Comparison of ENCODE assay signal across 9 cellular contexts in the genomic region with DNA sequence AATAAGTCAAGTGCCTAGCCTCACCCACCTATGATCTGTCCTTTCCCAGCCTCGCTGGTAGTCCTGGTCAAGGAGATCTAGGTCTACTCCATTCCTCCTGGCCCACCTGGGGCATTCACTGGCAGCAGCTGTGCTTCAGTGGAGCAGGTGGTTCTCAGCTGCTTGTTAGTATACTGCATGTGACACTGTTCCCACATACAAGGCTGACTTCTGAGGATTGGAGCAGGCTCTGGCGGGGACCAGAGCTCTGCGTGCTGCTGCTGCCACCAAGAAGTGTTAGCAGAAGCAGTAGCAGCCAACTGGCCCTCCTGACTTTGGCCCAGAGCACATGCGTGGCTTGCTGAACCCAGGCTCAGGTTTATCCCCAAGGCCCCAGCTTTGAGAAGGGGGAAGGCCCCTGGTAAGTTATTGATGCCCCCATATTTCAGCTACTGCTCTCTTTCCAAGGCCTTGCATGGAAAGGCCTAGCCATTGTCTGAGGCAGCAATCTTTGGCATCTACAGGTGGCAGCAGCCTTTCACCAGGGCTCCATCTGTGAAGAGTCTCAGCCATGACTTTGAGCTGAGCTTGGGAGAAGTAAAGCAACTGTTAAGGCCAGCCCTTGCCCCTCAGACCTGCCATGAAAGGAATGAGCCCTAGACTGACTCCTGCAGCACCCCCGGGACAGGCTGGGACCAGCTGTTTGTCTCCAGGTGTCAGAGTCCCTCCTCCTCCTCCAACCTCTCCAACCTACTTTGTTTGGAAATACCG. TPM values are rescaled to one million over a fixed set of nuclear protein-coding genes. Genes with fewer than 3 reads are reported as not detected.
A peak's percentile ranks its signal among the peaks of the same experiment; 100 is the strongest.
DNase-seq lines count a peak whose midpoint lies in the region; ATAC-seq and TF ChIP-seq lines count a peak whose summit lies in the region.
"Had no signal": no experiment of that assay in that cellular context is flagged by ENCODE, and none has a peak within 500 bp of the region (broad histone marks: within the 10 kb centered on the region; RNA-seq: fewer than 3 reads in every experiment).

No MANE protein-coding gene starts in this region.

- H3K9me3 ChIP-seq in DOHH2 (ENCODE audit: control insufficient read depth, insufficient read depth, low read length) (no peaks in the 10 kb centered on the region), body of pancreas (no peaks in the 10 kb centered on the region)
- no peaks in the 10 kb centered on the region for H3K9me3 ChIP-seq in naive thymus-derived CD4-positive, alpha-beta T cell (ENCODE audit: control insufficient read depth in 2 of 3, low read length in 3 of 3)

- no peaks in the 10 kb centered on the region for H3K79me2 ChIP-seq in DOHH2 (ENCODE audit: control insufficient read depth, low read length)

- H3K9me2 ChIP-seq in DOHH2 (replicated peaks; ENCODE audit: control insufficient read depth, low read length), result no peaks in the 10 kb centered on the region

- CTCF ChIA-PET in naive thymus-derived CD4-positive, alpha-beta T cell (lab: Charles Lee), result interaction anchor here (0.6 to 2.6 kb wide), 4 partner anchors 11 to 61 kb away, joined by 3 to 10 read pairs (median 4); a partner anchor contains a TSS

- no peaks in the 10 kb centered on the region for H3K27me3 ChIP-seq in DOHH2 (ENCODE audit: control insufficient read depth, low read length)
- H3K27me3 ChIP-seq in body of pancreas, result no peaks in the 10 kb centered on the region
- no peaks in the 10 kb centered on the region for H3K27me3 ChIP-seq in naive thymus-derived CD4-positive, alpha-beta T cell (ENCODE audit: control insufficient read depth in 2 of 2, insufficient read depth in 2 of 2, low read length in 2 of 2)

- peak; percentile 50 to 78 (median 76) for DNase-seq in body of pancreas
- DNase-seq in naive thymus-derived CD4-positive, alpha-beta T cell, result no peak
- no peak for DNase-seq in NCI-H226
- DNase-seq in HFFc6, result no peak

- H3F3A ChIP-seq in DOHH2 (ENCODE audit: control insufficient read depth, insufficient read depth), result no peaks in the 10 kb centered on the region

- no peak for TF ChIP-seq POLR2A in body of pancreas (IDR thresholded peaks at IDR 0.05)

- intact Hi-C loops in body of pancreas (cut with DNase I), result no loop called here
- intact Hi-C loops in naive thymus-derived CD4-positive, alpha-beta T cell (cut with micrococcal nuclease), result loop anchor here (5.0 to 10.0 kb wide), 2 partner anchors 78 to 289 kb away; a partner anchor contains a TSS

- peak overlapping the region in 7 of 10 donors; percentile 10 to 80 (median 67) for H3K4me3 Mint-ChIP-seq in naive thymus-derived CD4-positive, alpha-beta T cell
- no peak overlapping the region for H3K4me3 Mint-ChIP-seq in HFFc6

- POLR2A ChIA-PET in naive thymus-derived CD4-positive, alpha-beta T cell (lab: Charles Lee), result interaction anchor here (1.1 to 10.8 kb wide), 3 partner anchors 9 to 24 kb away, joined by 6 to 135 read pairs (median 8); a partner anchor contains a TSS

- peaks cover 56 to 91% (median 80%) of the 10 kb centered on the region in 7 donors for H3K4me1 Mint-ChIP-seq in naive thymus-derived CD4-positive, alpha-beta T cell
- H3K4me1 Mint-ChIP-seq in HFFc6 (ENCODE audit: low read depth), result peaks cover 41% of the 10 kb centered on the region

- peaks cover 34% of the 10 kb centered on the region for H3K4me1 ChIP-seq in DOHH2 (ENCODE audit: control insufficient read depth, low read length)
- peaks cover 36% of the 10 kb centered on the region for H3K4me1 ChIP-seq in body of pancreas
- H3K4me1 ChIP-seq in naive thymus-derived CD4-positive, alpha-beta T cell (ENCODE audit: control insufficient read depth in 2 of 2, insufficient read depth in 2 of 2, low read length in 2 of 2), result peaks cover 57 to 82% of the 10 kb centered on the region in 2 donors

- peaks cover 11 to 39% (median 32%) of the 10 kb centered on the region in 5 donors for H3K36me3 Mint-ChIP-seq in naive thymus-derived CD4-positive, alpha-beta T cell
- peaks cover 31% of the 10 kb centered on the region for H3K36me3 Mint-ChIP-seq in HFFc6 (ENCODE audit: low read depth)

- peaks cover 52% of the 10 kb centered on the region for H3K36me3 ChIP-seq in DOHH2 (ENCODE audit: control insufficient read depth, low read length)
- H3K36me3 ChIP-seq in body of pancreas (replicated peaks in 1 of 2; ENCODE audit: insufficient read depth in 1 of 2, low read depth in 2 of 2), result peaks cover 6 to 17% of the 10 kb centered on the region in 2 donors
- H3K36me3 ChIP-seq in naive thymus-derived CD4-positive, alpha-beta T cell (ENCODE audit: control insufficient read depth in 2 of 3, insufficient read depth in 3 of 3, low read length in 3 of 3), result peaks cover 8 to 36% (median 14%) of the 10 kb centered on the region in 3 experiments

- H3K4me3 ChIP-seq in DOHH2 (ENCODE audit: low read length) (no peak overlapping the region), body of pancreas (no peak overlapping the region)
- H3K4me3 ChIP-seq in naive thymus-derived CD4-positive, alpha-beta T cell (ENCODE audit: low read length), result no peak overlapping the region
- H3K4me3 ChIP-seq: lung had no signal

- no peaks in the 10 kb centered on the region for H3K9me3 Mint-ChIP-seq in naive thymus-derived CD4-positive, alpha-beta T cell
- no peaks in the 10 kb centered on the region; the same call in 1 of the 2 replicates for H3K9me3 Mint-ChIP-seq in HFFc6

- no peaks in the 10 kb centered on the region for H4K20me1 ChIP-seq in DOHH2 (ENCODE audit: control insufficient read depth, insufficient read depth, low read depth, low read length)

- peak overlapping the region; percentile 48 for H3K27ac ChIP-seq in DOHH2 (ENCODE audit: low read depth, low read length)
- peak overlapping the region; percentile 79 to 93 (median 82) for H3K27ac ChIP-seq in body of pancreas
- H3K27ac ChIP-seq in naive thymus-derived CD4-positive, alpha-beta T cell (ENCODE audit: low read depth, low read length), result peak overlapping the region; percentile 63
- H3K27ac ChIP-seq: KMS-11 had no signal

- TF ChIP-seq CTCF in DOHH2 (IDR thresholded peaks at IDR 0.05; ENCODE audit: low read depth, low read length, poor library complexity, severe bottlenecking), result no peak
- no peak for TF ChIP-seq CTCF in body of pancreas (IDR thresholded peaks at IDR 0.05)
- no peak for TF ChIP-seq CTCF in HFFc6 (IDR thresholded peaks at IDR 0.05)

- ATAC-seq in body of pancreas (no peak), HG03045 (IDR thresholded peaks at IDR 0.05; ENCODE audit: unreplicated experiment) (no peak)
- no peak for ATAC-seq in naive thymus-derived CD4-positive, alpha-beta T cell

- peak overlapping the region; percentile 45 for H3K4me2 ChIP-seq in DOHH2 (ENCODE audit: low read length)
- H3K4me2 ChIP-seq: KMS-11 had no signal

- whole genome bisulfite sequencing in body of pancreas, 2 donors, result 42 to 44% methylated on average over 5 to 6 of the region's 6 CpGs

- no peaks in the 10 kb centered on the region for H3K27me3 Mint-ChIP-seq in naive thymus-derived CD4-positive, alpha-beta T cell
- H3K27me3 Mint-ChIP-seq in HFFc6 (ENCODE audit: insufficient read depth), result peaks cover 5% of the 10 kb centered on the region; the same call in 1 of the 2 replicates

- H3K27ac Mint-ChIP-seq in naive thymus-derived CD4-positive, alpha-beta T cell, result peak overlapping the region; percentile 86 to 96 (median 92)
- H3K27ac Mint-ChIP-seq in HFFc6, result no peak overlapping the region

RNA-seq across cellular contexts. Expression of a gene that starts 26.5 kb away (rescaled TPM):
- total RNA-seq in body of pancreas, result 10 to 100 TPM; 27.8 to 43.5 TPM
- total RNA-seq in naive thymus-derived CD4-positive, alpha-beta T cell, result 10 to 100 TPM; 44.6 to 82.5 (median 64.6) TPM
- 10 to 100 TPM; 44.2 to 69.9 TPM for polyA plus RNA-seq in naive thymus-derived CD4-positive, alpha-beta T cell
- 100 to 1,000 TPM; 107 to 134 (median 110) TPM for total RNA-seq in HFFc6 (2021; fragmentation: NEBNext Ultra II Directional; extraction: Animal tissue kit (Norgen Biotek cat#: 25700))

RNA-seq across cellular contexts. Expression of a gene that starts 26.9 kb away (rescaled TPM):
- 1 to 10 TPM; 6.5 to 7.9 TPM for total RNA-seq in body of pancreas
- total RNA-seq in naive thymus-derived CD4-positive, alpha-beta T cell, result 10 to 100 TPM in 4 of 5 experiments, 1 to 10 TPM in 1; 7.8 to 20.0 (median 16.6) TPM
- polyA plus RNA-seq in naive thymus-derived CD4-positive, alpha-beta T cell, result 10 to 100 TPM in 1 of 2 donors, 1 to 10 TPM in 1; 7.0 to 14.1 TPM
- total RNA-seq in HFFc6 (2021; fragmentation: NEBNext Ultra II Directional; extraction: Animal tissue kit (Norgen Biotek cat#: 25700)), result 10 to 100 TPM in 1 of 6 experiments, 1 to 10 TPM in 5; 7.6 to 12.3 (median 9.0) TPM

RNA-seq across cellular contexts. Expression of a gene that starts 45.1 kb away (rescaled TPM):
- not detected for total RNA-seq in body of pancreas
- under 1 TPM in 1 of 5 experiments, not detected in 4; 0.15 TPM for total RNA-seq in naive thymus-derived CD4-positive, alpha-beta T cell
- polyA plus RNA-seq in naive thymus-derived CD4-positive, alpha-beta T cell, result not detected
- not detected for total RNA-seq in HFFc6 (2021; fragmentation: NEBNext Ultra II Directional; extraction: Animal tissue kit (Norgen Biotek cat#: 25700))
- total RNA-seq: Daoy had no signal

RNA-seq across cellular contexts. Expression of a gene that starts 56.5 kb away (rescaled TPM):
- total RNA-seq in body of pancreas, result 10 to 100 TPM; 36.8 to 76.8 TPM
- total RNA-seq in naive thymus-derived CD4-positive, alpha-beta T cell, result 100 to 1,000 TPM in 2 of 5 experiments, 10 to 100 TPM in 3; 70.0 to 114 (median 96.8) TPM
- 10 to 100 TPM; 75.9 to 77.5 TPM for polyA plus RNA-seq in naive thymus-derived CD4-positive, alpha-beta T cell
- 10 to 100 TPM; 64.2 to 94.0 (median 85.3) TPM for total RNA-seq in HFFc6 (2021; fragmentation: NEBNext Ultra II Directional; extraction: Animal tissue kit (Norgen Biotek cat#: 25700))

RNA-seq across cellular contexts. Expression of a gene that starts 56.9 kb away (rescaled TPM):
- 1 to 10 TPM; 2.0 to 2.6 TPM for total RNA-seq in body of pancreas
- total RNA-seq in naive thymus-derived CD4-positive, alpha-beta T cell, result 10 to 100 TPM in 2 of 5 experiments, 1 to 10 TPM in 3; 5.8 to 18.1 (median 8.0) TPM
- polyA plus RNA-seq in naive thymus-derived CD4-positive, alpha-beta T cell, result 1 to 10 TPM; 2.9 to 7.5 TPM
- total RNA-seq in HFFc6 (2021; fragmentation: NEBNext Ultra II Directional; extraction: Animal tissue kit (Norgen Biotek cat#: 25700)), result 1 to 10 TPM; 3.8 to 5.2 (median 4.7) TPM

Comparison
In these comparisons a context has a peak if more than half of its experiments do, and no peak if none do; other contexts are left out.
1. DNase-seq: peak in body of pancreas (4 of 4); none in naive thymus-derived CD4-positive, alpha-beta T cell (0 of 9), NCI-H226 (single experiment) and HFFc6 (single experiment).
2. Peak in every context shown above with its lines, with median percentiles within 50 percentile points of each other: H3K27ac ChIP-seq.